In genomic region chr5:133113331-133114061, GRCh38 we compare ENCODE assay signal across 11 cellular contexts.
DNase-seq lines count a peak whose midpoint lies in the region; ATAC-seq and TF ChIP-seq lines count a peak whose summit lies in the region.
"Had no signal": no experiment of that assay in that cellular context is flagged by ENCODE, and none has a peak within 500 bp of the region (broad histone marks: within the 10 kb centered on the region; RNA-seq: fewer than 3 reads in every experiment).

No MANE protein-coding gene starts in this region.

- no peak overlapping the region for H3K27ac Mint-ChIP-seq in activated naive CD4-positive, alpha-beta T cell treated with anti-CD3 and anti-CD28 coated beads, Interleukin-2, amount 50 U/mL, for 72 hours
- no peak overlapping the region for H3K27ac Mint-ChIP-seq in activated naive CD4-positive, alpha-beta T cell treated with anti-CD3 and anti-CD28 coated beads, Interleukin-2, amount 10 ng/mL, durations not matched to agents 7 days and 5 days
- no peak overlapping the region for H3K27ac Mint-ChIP-seq in activated T-cell treated with anti-CD3 and anti-CD28 coated beads, Interleukin-2, amount 50 U/mL, for 72 hours
- peak overlapping the region; percentile 77 for H3K27ac Mint-ChIP-seq in neural progenitor cell
- peak overlapping the region; percentile 2 for H3K27ac Mint-ChIP-seq in stimulated activated naive CD8-positive, alpha-beta T cell treated with anti-CD3 and anti-CD28 coated beads, Interleukin-15, Interleukin-2, amounts not matched to agents 100 ng/mL and 50 ng/mL, for 24 hours

- no peak overlapping the region for H2AFZ ChIP-seq in neural progenitor cell (replicated peaks)

- H3K4me1 Mint-ChIP-seq in activated naive CD4-positive, alpha-beta T cell treated with anti-CD3 and anti-CD28 coated beads, Interleukin-2, amount 10 ng/mL, durations not matched to agents 7 days and 5 days = peaks cover 4% of the 10 kb centered on the region
- H3K4me1 Mint-ChIP-seq in activated T-cell treated with anti-CD3 and anti-CD28 coated beads, Interleukin-2, amount 50 U/mL, for 72 hours (ENCODE audit: low read depth) = peaks cover 33% of the 10 kb centered on the region
- peaks cover 22% of the 10 kb centered on the region for H3K4me1 Mint-ChIP-seq in neural progenitor cell
- H3K4me1 Mint-ChIP-seq in stimulated activated naive CD8-positive, alpha-beta T cell treated with anti-CD3 and anti-CD28 coated beads, Interleukin-15, Interleukin-2, amounts not matched to agents 100 ng/mL and 50 ng/mL, for 24 hours (ENCODE audit: low read depth) = peaks cover 20% of the 10 kb centered on the region

- no peaks in the 10 kb centered on the region for H3K79me2 ChIP-seq in neural progenitor cell (ENCODE audit: low read depth)

- no peak overlapping the region for H3K4me2 ChIP-seq in neural progenitor cell

- peak; percentile 48 to 74 for ATAC-seq in activated naive CD4-positive, alpha-beta T cell treated with anti-CD3 and anti-CD28 coated beads, Interleukin-2, amount 50 U/mL, for 72 hours
- peak; percentile 80 to 87 for ATAC-seq in activated T-cell treated with anti-CD3 and anti-CD28 coated beads, Interleukin-2, amount 50 U/mL, for 72 hours (replicated peaks in 1 of 2)

- TF ChIP-seq CTCF in neural progenitor cell (IDR thresholded peaks at IDR 0.05) = no peak

- H3K36me3 Mint-ChIP-seq in activated naive CD4-positive, alpha-beta T cell treated with anti-CD3 and anti-CD28 coated beads, Interleukin-2, amount 50 U/mL, for 72 hours = no peaks in the 10 kb centered on the region
- no peaks in the 10 kb centered on the region for H3K36me3 Mint-ChIP-seq in activated naive CD4-positive, alpha-beta T cell treated with anti-CD3 and anti-CD28 coated beads, Interleukin-2, amount 10 ng/mL, durations not matched to agents 7 days and 5 days
- H3K36me3 Mint-ChIP-seq in activated T-cell treated with anti-CD3 and anti-CD28 coated beads, Interleukin-2, amount 50 U/mL, for 72 hours (ENCODE audit: insufficient read depth in 2 of 2) = no peaks in the 10 kb centered on the region
- H3K36me3 Mint-ChIP-seq in neural progenitor cell = peaks cover 2% of the 10 kb centered on the region
- no peaks in the 10 kb centered on the region for H3K36me3 Mint-ChIP-seq in stimulated activated naive CD8-positive, alpha-beta T cell treated with anti-CD3 and anti-CD28 coated beads, Interleukin-15, Interleukin-2, amounts not matched to agents 100 ng/mL and 50 ng/mL, for 24 hours (ENCODE audit: low read depth)
- H3K36me3 Mint-ChIP-seq: CD4-positive, CD25-positive, alpha-beta regulatory T cell had no signal

- no peaks in the 10 kb centered on the region for H3K9me3 Mint-ChIP-seq in activated naive CD4-positive, alpha-beta T cell treated with anti-CD3 and anti-CD28 coated beads, Interleukin-2, amount 50 U/mL, for 72 hours
- no peaks in the 10 kb centered on the region for H3K9me3 Mint-ChIP-seq in activated naive CD4-positive, alpha-beta T cell treated with anti-CD3 and anti-CD28 coated beads, Interleukin-2, amount 10 ng/mL, durations not matched to agents 7 days and 5 days
- H3K9me3 Mint-ChIP-seq in activated T-cell treated with anti-CD3 and anti-CD28 coated beads, Interleukin-2, amount 50 U/mL, for 72 hours = no peaks in the 10 kb centered on the region
- H3K9me3 Mint-ChIP-seq in neural progenitor cell = peaks cover under 1% of the 10 kb centered on the region
- no peaks in the 10 kb centered on the region for H3K9me3 Mint-ChIP-seq in stimulated activated naive CD8-positive, alpha-beta T cell treated with anti-CD3 and anti-CD28 coated beads, Interleukin-15, Interleukin-2, amounts not matched to agents 100 ng/mL and 50 ng/mL, for 24 hours
- H3K9me3 Mint-ChIP-seq: CD4-positive, CD25-positive, alpha-beta regulatory T cell had no signal

- no peaks in the 10 kb centered on the region for H3K9me3 ChIP-seq in neural progenitor cell (ENCODE audit: low read depth)

- H3K4me3 Mint-ChIP-seq in activated naive CD4-positive, alpha-beta T cell treated with anti-CD3 and anti-CD28 coated beads, Interleukin-2, amount 10 ng/mL, durations not matched to agents 7 days and 5 days = no peak overlapping the region
- peak overlapping the region in 1 of 2 donors; percentile 45 for H3K4me3 Mint-ChIP-seq in activated T-cell treated with anti-CD3 and anti-CD28 coated beads, Interleukin-2, amount 50 U/mL, for 72 hours
- no peak overlapping the region for H3K4me3 Mint-ChIP-seq in neural progenitor cell
- no peak overlapping the region for H3K4me3 Mint-ChIP-seq in stimulated activated naive CD8-positive, alpha-beta T cell treated with anti-CD3 and anti-CD28 coated beads, Interleukin-15, Interleukin-2, amounts not matched to agents 100 ng/mL and 50 ng/mL, for 24 hours
- H3K4me3 Mint-ChIP-seq: CD4-positive, CD25-positive, alpha-beta regulatory T cell had no signal

- no peak overlapping the region for H3K27ac ChIP-seq in neural progenitor cell
- H3K27ac ChIP-seq: epithelial cell of prostate had no signal

- H3K4me1 ChIP-seq in neural progenitor cell = peaks cover 6% of the 10 kb centered on the region

- H3K27me3 ChIP-seq in neural progenitor cell = no peaks in the 10 kb centered on the region

- no peaks in the 10 kb centered on the region for H3K36me3 ChIP-seq in neural progenitor cell

- no peak overlapping the region for H3K9ac ChIP-seq in neural progenitor cell

- H3F3A ChIP-seq in neural progenitor cell (ENCODE audit: low read depth) = peaks cover 7% of the 10 kb centered on the region

- H4K20me1 ChIP-seq in neural progenitor cell (ENCODE audit: low read depth) = no peaks in the 10 kb centered on the region

- peaks cover 9% of the 10 kb centered on the region for H3K27me3 Mint-ChIP-seq in activated naive CD4-positive, alpha-beta T cell treated with anti-CD3 and anti-CD28 coated beads, Interleukin-2, amount 10 ng/mL, durations not matched to agents 7 days and 5 days
- no peaks in the 10 kb centered on the region for H3K27me3 Mint-ChIP-seq in activated T-cell treated with anti-CD3 and anti-CD28 coated beads, Interleukin-2, amount 50 U/mL, for 72 hours (ENCODE audit: low read depth)
- H3K27me3 Mint-ChIP-seq in neural progenitor cell (ENCODE audit: insufficient read depth, low read depth) = peaks cover 9% of the 10 kb centered on the region
- H3K27me3 Mint-ChIP-seq in stimulated activated naive CD8-positive, alpha-beta T cell treated with anti-CD3 and anti-CD28 coated beads, Interleukin-15, Interleukin-2, amounts not matched to agents 100 ng/mL and 50 ng/mL, for 24 hours = no peaks in the 10 kb centered on the region

- CTCF ChIA-PET in activated naive CD4-positive, alpha-beta T cell treated with anti-CD3 and anti-CD28 coated beads, Interleukin-2, amount 10 ng/mL, durations not matched to agents 7 days and 5 days (lab: Charles Lee) = interaction anchor here (1.4 to 3.6 kb wide), 4 partner anchors 105 to 347 kb away, joined by 3 to 13 read pairs (median 6); no protein-coding TSS in a partner anchor

- H3K4me3 ChIP-seq in neural progenitor cell = no peak overlapping the region

- peak in 1 of 2 donors; percentile 23 for DNase-seq in activated naive CD4-positive, alpha-beta T cell treated with anti-CD3 and anti-CD28 coated beads, Interleukin-2, amount 50 U/mL, for 72 hours (ENCODE audit: low spot score in 2 of 2)
- no peak for DNase-seq in activated naive CD4-positive, alpha-beta T cell treated with anti-CD3 and anti-CD28 coated beads, Interleukin-2, amount 10 ng/mL, durations not matched to agents 7 days and 5 days
- DNase-seq in activated T-cell treated with anti-CD3 and anti-CD28 coated beads, Interleukin-2, amount 50 U/mL, for 72 hours = peak; percentile 65 to 70
- DNase-seq in neural progenitor cell (ENCODE audit: low spot score) (no peak), NCI-H2171 treated with DMSO at 0.1 percent for 48 hours (lab: John Stamatoyannopoulos, UW) (no peak), NCI-H1092 treated with DMSO at 0.1 percent for 48 hours (lab: John Stamatoyannopoulos, UW) (no peak), NCI-H774 (lab: John Stamatoyannopoulos, UW) (no peak)
- DNase-seq: CD4-positive, CD25-positive, alpha-beta regulatory T cell; NCI-H2029 had no signal

Comparison
In these comparisons a context has a peak if more than half of its experiments do, and no peak if none do; other contexts are left out.
1. DNase-seq: peak in activated T-cell treated with anti-CD3 and anti-CD28 coated beads, Interleukin-2, amount 50 U/mL, for 72 hours (2 of 2); none in activated naive CD4-positive, alpha-beta T cell treated with anti-CD3 and anti-CD28 coated beads, Interleukin-2, amount 10 ng/mL, durations not matched to agents 7 days and 5 days (single experiment), neural progenitor cell (single experiment), NCI-H2171 treated with DMSO at 0.1 percent for 48 hours (single experiment), NCI-H1092 treated with DMSO at 0.1 percent for 48 hours (single experiment) and NCI-H774 (single experiment).
2. H3K27ac Mint-ChIP-seq: peak in neural progenitor cell (single experiment) and stimulated activated naive CD8-positive, alpha-beta T cell treated with anti-CD3 and anti-CD28 coated beads, Interleukin-15, Interleukin-2, amounts not matched to agents 100 ng/mL and 50 ng/mL, for 24 hours (single experiment); none in activated naive CD4-positive, alpha-beta T cell treated with anti-CD3 and anti-CD28 coated beads, Interleukin-2, amount 50 U/mL, for 72 hours (0 of 2), activated naive CD4-positive, alpha-beta T cell treated with anti-CD3 and anti-CD28 coated beads, Interleukin-2, amount 10 ng/mL, durations not matched to agents 7 days and 5 days (single experiment) and activated T-cell treated with anti-CD3 and anti-CD28 coated beads, Interleukin-2, amount 50 U/mL, for 72 hours (single experiment).